27 cellular contexts compared by ENCODE assay signal in the genomic region with DNA sequence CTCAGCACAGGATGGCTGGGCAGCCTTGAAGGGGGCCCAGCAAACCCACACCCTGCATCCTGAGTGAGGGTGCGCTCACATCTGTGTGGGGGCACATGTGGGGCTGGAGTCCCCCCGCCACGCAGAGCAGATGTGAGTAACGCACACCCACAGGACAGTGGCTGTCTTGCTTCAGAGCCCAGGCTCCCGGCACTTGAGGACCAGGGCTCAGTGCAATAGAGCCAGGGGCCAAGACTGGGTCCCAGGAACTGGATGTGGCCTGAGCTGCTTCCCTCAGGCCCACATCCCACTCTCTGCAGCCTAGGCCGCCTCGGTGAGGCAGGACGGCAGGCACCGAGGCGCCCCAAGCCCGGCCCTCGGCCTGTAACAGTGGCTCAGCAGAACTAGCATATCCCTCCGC.
DNase-seq lines count a peak whose midpoint lies in the region; ATAC-seq and TF ChIP-seq lines count a peak whose summit lies in the region.
"Had no signal": no experiment of that assay in that cellular context is flagged by ENCODE, and none has a peak within 500 bp of the region (broad histone marks: within the 10 kb centered on the region; RNA-seq: fewer than 3 reads in every experiment).

No MANE protein-coding gene starts in this region.

- POLR2A ChIA-PET in A673 (lab: Charles Lee; ENCODE audit: low non-redundant PET) = no interaction called here

- H3K27me3 ChIP-seq in cardiac muscle cell (no peaks in the 10 kb centered on the region), endodermal cell (ENCODE audit: control insufficient read depth, insufficient read depth, low read length, poor library complexity, severe bottlenecking) (no peaks in the 10 kb centered on the region), A673 (replicated peaks; ENCODE audit: insufficient read depth, low read depth, low read length, poor library complexity) (no peaks in the 10 kb centered on the region)

- no peak overlapping the region for H3K9ac ChIP-seq in endodermal cell (ENCODE audit: extremely low read depth, low read length, poor library complexity, severe bottlenecking)
- H3K9ac ChIP-seq: GM23248 had no signal

- peaks cover 21% of the 10 kb centered on the region for H3K4me1 ChIP-seq in cardiac muscle cell (ENCODE audit: low read depth)
- no peaks in the 10 kb centered on the region for H3K4me1 ChIP-seq in endodermal cell (ENCODE audit: control insufficient read depth, insufficient read depth, low read length)
- peaks cover 7% of the 10 kb centered on the region for H3K4me1 ChIP-seq in A673 (ENCODE audit: insufficient read depth, low read length, poor library complexity, severe bottlenecking)
- H3K4me1 ChIP-seq: Caco-2 had no signal

- H3K36me3 ChIP-seq in cardiac muscle cell (no peaks in the 10 kb centered on the region), endodermal cell (ENCODE audit: control insufficient read depth, insufficient read depth, low read length) (peaks cover 7% of the 10 kb centered on the region), A673 (ENCODE audit: insufficient read depth, low read length, poor library complexity, severe bottlenecking) (no peaks in the 10 kb centered on the region)

- DNase-seq in cardiac muscle cell (ENCODE audit: low read depth in 1 of 2, low spot score in 1 of 2) (no peak), left cardiac atrium (no peak), GM13977 (ENCODE audit: low spot score) (peak; percentile 60), endodermal cell (no peak), A673 (ENCODE audit: low spot score) (no peak), AG20443 (ENCODE audit: low spot score) (no peak)
- DNase-seq: 8988T; Caco-2; CD8-positive, alpha-beta T cell; EL; GDM1; GM23248; H7; KG1; MM.1S; NCI-H1048; NCI-H1417; NCI-H1694; NCI-H2029 treated with DMSO at 0.1 percent for 48 hours; NCI-H446 treated with DMSO at 0.1 percent for 48 hours; NCI-H526; NCI-H82; NK-92 treated with Interleukin-12 subunit alpha and Interleukin-12 subunit beta, amount 100 ng/mL, for 24 hours; SHP77 had no signal

- H3K27ac ChIP-seq in cardiac muscle cell (peak overlapping the region; percentile 20), endodermal cell (ENCODE audit: low read depth, low read length) (peak overlapping the region; percentile 36), A673 (ENCODE audit: low read depth, low read length, poor library complexity, severe bottlenecking) (no peak overlapping the region)
- H3K27ac ChIP-seq: GM23248, RWPE1 had no signal

- H3K9me3 ChIP-seq in cardiac muscle cell (ENCODE audit: low read depth) (no peaks in the 10 kb centered on the region), endodermal cell (ENCODE audit: control insufficient read depth, low read length) (no peaks in the 10 kb centered on the region), A673 (ENCODE audit: low read depth, low read length, poor library complexity, severe bottlenecking) (no peaks in the 10 kb centered on the region)
- H3K9me3 ChIP-seq: Caco-2 had no signal

- no TSS peak for BruUV-seq in A673 (replicated peaks; lab: Mats Ljungman, UMichigan)

- in situ Hi-C loops in GM13977 (cut with MboI; ENCODE audit: low pct_unique_long_range_greater_than_20kb, low sequenced_read_pairs, unreplicated experiment) = no loop called here

- 89 to 92% methylated on average over 7 to 13 of the region's 13 CpGs for WGBS in endodermal cell (ENCODE audit: insufficient coverage in 1 of 2, insufficient read length in 1 of 2), 2 experiments

- CTCF ChIA-PET in A673 (lab: Charles Lee) = no interaction called here

- no peaks in the 10 kb centered on the region for H3K9me3 Mint-ChIP-seq in endodermal cell
- H3K9me3 Mint-ChIP-seq: CD8-positive, alpha-beta T cell had no signal

- peaks cover 8% of the 10 kb centered on the region for H3K36me3 Mint-ChIP-seq in endodermal cell (ENCODE audit: low read depth)

- H3K4me1 Mint-ChIP-seq in endodermal cell = no peaks in the 10 kb centered on the region

- no peak overlapping the region for H3K4me3 ChIP-seq in cardiac muscle cell
- H3K4me3 ChIP-seq in endodermal cell (ENCODE audit: low read length) = no peak overlapping the region
- H3K4me3 ChIP-seq in A673 (ENCODE audit: low read depth, low read length, poor library complexity, severe bottlenecking) = no peak overlapping the region
- H3K4me3 ChIP-seq: GM23248 had no signal

- H3K27me3 Mint-ChIP-seq in endodermal cell (ENCODE audit: insufficient read depth) = no peaks in the 10 kb centered on the region

- H3K27ac Mint-ChIP-seq in endodermal cell = no peak overlapping the region

- intact Hi-C loops in left cardiac atrium (cut with DNase I) (no loop called here), A673 (cut with micrococcal nuclease; ENCODE audit: unreplicated experiment) (no loop called here)

- TF ChIP-seq CTCF in cardiac muscle cell (IDR thresholded peaks at IDR 0.05; ENCODE audit: low read depth, low read length) (no peak), GM13977 (IDR thresholded peaks at IDR 0.05; ENCODE audit: extremely low read depth, insufficient read depth, missing control alignments) (no peak), endodermal cell (conservative IDR thresholded peaks at IDR 0.05) (no peak), A673 (conservative IDR thresholded peaks at IDR 0.05; ENCODE audit: low read depth, low read length) (no peak)

- ATAC-seq in left cardiac atrium (no peak), GM19395 (IDR thresholded peaks at IDR 0.05; ENCODE audit: unreplicated experiment) (no peak)
- ATAC-seq: Panc1 had no signal

- H3K4me3 Mint-ChIP-seq in endodermal cell = no peak overlapping the region
